In genomic region chr6:167845856-167846255, GRCh38 we compare ENCODE assay signal across 22 cellular contexts.
"Had no signal": no experiment of that assay in that cellular context is flagged by ENCODE, and none has a peak within 500 bp of the region (broad histone marks: within the 10 kb centered on the region; RNA-seq: fewer than 3 reads in every experiment).

No MANE protein-coding gene starts in this region.

- H3K36me3 ChIP-seq: lower lobe of right lung, transverse colon had no signal

- H3K9me3 ChIP-seq: body of pancreas, lower lobe of right lung, transverse colon had no signal

- ATAC-seq: activated CD8-positive, alpha-beta memory T cell treated with anti-CD3 and anti-CD28 coated beads, Interleukin-2, amount 10 ng/mL, durations not matched to agents 7 days and 5 days; body of pancreas; effector memory CD8-positive, alpha-beta T cell; lower lobe of right lung; T-cell had no signal

- DNase-seq: activated CD4-positive, alpha-beta memory T cell treated with anti-CD3 and anti-CD28 coated beads, Interleukin-2, amount 10 ng/mL, durations not matched to agents 7 days and 5 days; activated CD4-positive, alpha-beta T cell treated with anti-CD3 and anti-CD28 coated beads for 48 hours; activated CD4-positive, CD25-positive, alpha-beta regulatory T cell; activated CD8-positive, alpha-beta memory T cell treated with anti-CD3 and anti-CD28 coated beads, Interleukin-2, amount 10 ng/mL, durations not matched to agents 7 days and 5 days; activated naive CD4-positive, alpha-beta T cell treated with anti-CD3 and anti-CD28 coated beads for 36 hours; body of pancreas; effector memory CD8-positive, alpha-beta T cell; foreskin fibroblast; hypothalamus; lower lobe of right lung; midbrain; nucleus accumbens; posterior cingulate gyrus; retina; stimulated activated CD4-positive, alpha-beta T cell treated with anti-CD3 and anti-CD28 coated beads, Interleukin-12 subunit alpha, Interleukin-12 subunit beta, amount 100 ng/mL, for 4 hours; stimulated activated CD4-positive, alpha-beta T cell treated with anti-CD3 and anti-CD28 coated beads, Interleukin-2, amount 100 ng/mL, for 24 hours; stimulated activated naive CD4-positive, alpha-beta T cell treated with Interleukin-2 at 50 U/mL for 16 hours; T-cell; transverse colon had no signal

- H3K4me3 Mint-ChIP-seq: activated CD4-positive, alpha-beta memory T cell treated with anti-CD3 and anti-CD28 coated beads, Interleukin-2, amount 10 ng/mL, durations not matched to agents 7 days and 5 days; activated CD8-positive, alpha-beta memory T cell treated with anti-CD3 and anti-CD28 coated beads, Interleukin-2, amount 10 ng/mL, durations not matched to agents 7 days and 5 days; activated naive CD4-positive, alpha-beta T cell treated with anti-CD3 and anti-CD28 coated beads for 36 hours; effector memory CD8-positive, alpha-beta T cell; nephron; T-cell had no signal

- H3K9me3 Mint-ChIP-seq: activated CD4-positive, alpha-beta memory T cell treated with anti-CD3 and anti-CD28 coated beads, Interleukin-2, amount 10 ng/mL, durations not matched to agents 7 days and 5 days; activated naive CD4-positive, alpha-beta T cell treated with anti-CD3 and anti-CD28 coated beads for 36 hours; activated T-helper 2 cell treated with anti-CD3 and anti-CD28 coated beads, Interferon-gamma antibody, Interleukin-2, Interleukin-4, amounts not matched to agents 10 μg/mL and 5 μg/mL and 100 μg/mL, durations not matched to agents 14 hours and 24 hours and 36 hours; effector memory CD8-positive, alpha-beta T cell; nephron; T-cell had no signal

- H3K4me3 ChIP-seq: body of pancreas, lower lobe of right lung, transverse colon had no signal

- H3K36me3 Mint-ChIP-seq: activated CD8-positive, alpha-beta memory T cell treated with anti-CD3 and anti-CD28 coated beads, Interleukin-2, amount 10 ng/mL, durations not matched to agents 7 days and 5 days; T-cell had no signal

- H3K27ac ChIP-seq: body of pancreas, epithelial cell of prostate, lower lobe of right lung, transverse colon had no signal

- H3K27me3 ChIP-seq: body of pancreas, transverse colon had no signal

- H3K27ac Mint-ChIP-seq: activated CD4-positive, alpha-beta memory T cell treated with anti-CD3 and anti-CD28 coated beads, Interleukin-2, amount 10 ng/mL, durations not matched to agents 7 days and 5 days; activated CD8-positive, alpha-beta memory T cell treated with anti-CD3 and anti-CD28 coated beads, Interleukin-2, amount 10 ng/mL, durations not matched to agents 7 days and 5 days; activated naive CD4-positive, alpha-beta T cell treated with anti-CD3 and anti-CD28 coated beads for 36 hours; activated T-helper 2 cell treated with anti-CD3 and anti-CD28 coated beads, Interferon-gamma antibody, Interleukin-2, Interleukin-4, amounts not matched to agents 10 μg/mL and 5 μg/mL and 100 μg/mL, durations not matched to agents 14 hours and 24 hours and 36 hours; effector memory CD8-positive, alpha-beta T cell; T-cell had no signal
